1 cellular context compared by ENCODE assay signal in the genomic region with DNA sequence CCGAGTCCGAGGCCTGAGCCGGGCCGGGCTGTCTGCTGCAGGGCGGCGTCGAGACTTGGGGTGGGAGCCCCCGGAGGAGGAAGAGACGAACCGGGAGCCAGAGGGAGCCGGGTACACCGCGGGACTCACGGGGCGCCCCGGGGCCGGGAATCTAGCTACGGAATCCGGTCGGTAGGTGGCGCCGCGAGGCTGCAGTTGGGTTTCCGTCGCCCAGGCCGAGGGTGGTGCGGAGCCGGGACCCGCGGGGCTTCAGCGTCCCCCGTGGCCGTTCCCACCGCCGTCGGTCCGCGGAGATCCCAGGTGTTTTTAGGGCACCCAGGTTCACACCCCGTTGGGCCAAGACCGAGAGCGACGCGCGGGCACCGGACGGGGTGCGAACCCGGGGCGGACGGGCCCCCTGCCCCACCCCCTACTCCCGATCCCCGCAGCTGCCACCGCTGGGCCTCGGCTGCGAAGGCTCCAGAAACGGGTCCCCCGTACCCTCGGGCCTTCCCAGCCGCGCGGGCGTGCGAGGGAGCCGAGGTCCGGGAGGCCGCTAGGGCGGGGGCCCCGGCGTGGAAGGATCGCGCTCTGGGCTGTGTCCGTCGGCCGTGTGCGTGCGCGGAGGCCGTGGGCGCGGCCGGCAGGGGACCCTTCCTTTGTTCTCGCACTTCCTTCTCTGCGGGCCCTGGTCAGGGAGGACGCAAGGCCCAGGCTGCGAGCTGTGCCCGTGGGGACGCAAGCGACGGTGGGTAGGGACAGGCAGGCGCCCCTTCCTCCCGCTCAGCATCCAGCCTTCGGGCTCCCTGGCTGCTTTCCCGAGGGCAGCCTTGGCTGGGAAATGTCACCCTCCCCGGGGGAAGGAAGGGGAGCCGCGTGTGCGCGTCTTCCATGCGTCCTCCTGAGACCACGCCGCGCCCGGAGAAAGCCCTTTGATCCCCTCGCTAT.
TF ChIP-seq lines count a peak whose summit lies in the region.

No MANE protein-coding gene starts in this region.

TF ChIP-seq in K562, 482 proteins besides CTCF, POLR2A, EP300 and RAD21 (continued from another document and continues in another):
- TF ChIP-seq, protein P1, sequence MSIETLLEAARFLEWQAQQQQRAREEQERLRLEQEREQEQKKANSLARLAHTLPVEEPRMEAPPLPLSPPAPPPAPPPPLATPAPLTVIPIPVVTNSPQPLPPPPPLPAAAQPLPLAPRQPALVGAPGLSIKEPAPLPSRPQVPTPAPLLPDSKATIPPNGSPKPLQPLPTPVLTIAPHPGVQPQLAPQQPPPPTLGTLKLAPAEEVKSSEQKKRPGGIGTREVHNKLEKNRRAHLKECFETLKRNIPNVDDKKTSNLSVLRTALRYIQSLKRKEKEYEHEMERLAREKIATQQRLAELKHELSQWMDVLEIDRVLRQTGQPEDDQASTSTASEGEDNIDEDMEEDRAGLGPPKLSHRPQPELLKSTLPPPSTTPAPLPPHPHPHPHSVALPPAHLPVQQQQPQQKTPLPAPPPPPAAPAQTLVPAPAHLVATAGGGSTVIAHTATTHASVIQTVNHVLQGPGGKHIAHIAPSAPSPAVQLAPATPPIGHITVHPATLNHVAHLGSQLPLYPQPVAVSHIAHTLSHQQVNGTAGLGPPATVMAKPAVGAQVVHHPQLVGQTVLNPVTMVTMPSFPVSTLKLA (conservative IDR thresholded peaks at IDR 0.05): 0 out of 4 replicates have a peak, but pooled peaks of 1 of the 2 experiments have one; percentile 27
- TF ChIP-seq RNF2 (IDR thresholded peaks at IDR 0.05) (no peak), ETV1 (tag; conservative IDR thresholded peaks at IDR 0.05; ENCODE audit: low read depth) (no peak), BRCA1 (IDR thresholded peaks at IDR 0.05) (no peak), BRCA1 (CRISPR knock-in tag; IDR thresholded peaks at IDR 0.05) (no peak), PTTG1 (tag; IDR thresholded peaks at IDR 0.05; ENCODE audit: low read depth) (no peak), GATAD2A (IDR thresholded peaks at IDR 0.05) (peak; percentile 87; the same call in 1 of the 2 replicates), ZNF143 (CRISPR knock-in tag; IDR thresholded peaks at IDR 0.05) (no peak), ATF1 (CRISPR knock-in tag; IDR thresholded peaks at IDR 0.05) (no peak), ATF1 (tag; IDR thresholded peaks at IDR 0.05) (no peak), ZKSCAN8 (CRISPR knock-in tag; IDR thresholded peaks at IDR 0.05) (no peak), MED1 (CRISPR knock-in tag; IDR thresholded peaks at IDR 0.05; ENCODE audit: borderline replicate concordance) (no peak), HLTF (IDR thresholded peaks at IDR 0.05) (no peak), MAZ (CRISPR knock-in tag; conservative IDR thresholded peaks at IDR 0.05 in 1 of 2, IDR thresholded peaks at IDR 0.05 in 1 of 2) (peak in 1 of 2 experiments; percentile 76; a peak in 3 of 4 replicates), CXXC5 (CRISPR knock-in tag; IDR thresholded peaks at IDR 0.05) (peak; percentile 43; the same call in 1 of the 2 replicates), ELF1 (tag; IDR thresholded peaks at IDR 0.05) (no peak), ZNF830 (CRISPR knock-in tag; IDR thresholded peaks at IDR 0.05) (no peak), SREBF2 (CRISPR knock-in tag; IDR thresholded peaks at IDR 0.05) (no peak), SMAD1 (IDR thresholded peaks at IDR 0.05; ENCODE audit: low read depth, low read length, partially characterized antibody) (no peak), TGIF2 (CRISPR knock-in tag; IDR thresholded peaks at IDR 0.05) (no peak), ZNF436 (CRISPR knock-in tag; IDR thresholded peaks at IDR 0.05) (no peak), GATA2 (CRISPR knock-in tag; IDR thresholded peaks at IDR 0.05) (0 out of 2 replicates have a peak, but pooled peaks have one; percentile 14), TAF1 (IDR thresholded peaks at IDR 0.05; ENCODE audit: control insufficient read depth, extremely low read depth, insufficient read depth, low read length, severe bottlenecking) (peak; percentile 10), FOS (IDR thresholded peaks at IDR 0.05; ENCODE audit: extremely low read depth, insufficient read length) (no peak), SIN3A (IDR thresholded peaks at IDR 0.05; ENCODE audit: borderline replicate concordance in 2 of 2, control insufficient read depth in 1 of 2, low read depth in 2 of 2, low read length in 2 of 2) (no peak), SMAD4 (CRISPR knock-in tag; conservative IDR thresholded peaks at IDR 0.05) (0 out of 2 replicates have a peak, but pooled peaks have one; percentile 19), KHSRP (IDR thresholded peaks at IDR 0.05) (no peak), ZFP36 (IDR thresholded peaks at IDR 0.05; ENCODE audit: low read depth, low read length, partially characterized antibody) (no peak), BDP1 (IDR thresholded peaks at IDR 0.05; ENCODE audit: insufficient read depth, insufficient read length) (no peak), SRSF3 (IDR thresholded peaks at IDR 0.05; ENCODE audit: insufficient read depth, low read length) (no peak), GABPB1 (CRISPR knock-in tag; IDR thresholded peaks at IDR 0.05) (no peak), SNIP1 (IDR thresholded peaks at IDR 0.05; ENCODE audit: low read depth) (no peak), SMARCC2 (IDR thresholded peaks at IDR 0.05; ENCODE audit: low read depth) (no peak), NFIX (CRISPR knock-in tag; IDR thresholded peaks at IDR 0.05; ENCODE audit: low read depth) (no peak), PCBP2 (IDR thresholded peaks at IDR 0.05; ENCODE audit: low read depth, low read length, poor library complexity, severe bottlenecking) (no peak), DDX20 (tag; IDR thresholded peaks at IDR 0.05; ENCODE audit: low read depth) (no peak), FOSL1 (tag; conservative IDR thresholded peaks at IDR 0.05) (no peak), XRCC3 (IDR thresholded peaks at IDR 0.05) (no peak), RB1 (IDR thresholded peaks at IDR 0.05; ENCODE audit: low read depth) (peak; percentile 82), RFX7 (CRISPR knock-in tag; IDR thresholded peaks at IDR 0.05) (no peak)
- TF ChIP-seq, protein P2, sequence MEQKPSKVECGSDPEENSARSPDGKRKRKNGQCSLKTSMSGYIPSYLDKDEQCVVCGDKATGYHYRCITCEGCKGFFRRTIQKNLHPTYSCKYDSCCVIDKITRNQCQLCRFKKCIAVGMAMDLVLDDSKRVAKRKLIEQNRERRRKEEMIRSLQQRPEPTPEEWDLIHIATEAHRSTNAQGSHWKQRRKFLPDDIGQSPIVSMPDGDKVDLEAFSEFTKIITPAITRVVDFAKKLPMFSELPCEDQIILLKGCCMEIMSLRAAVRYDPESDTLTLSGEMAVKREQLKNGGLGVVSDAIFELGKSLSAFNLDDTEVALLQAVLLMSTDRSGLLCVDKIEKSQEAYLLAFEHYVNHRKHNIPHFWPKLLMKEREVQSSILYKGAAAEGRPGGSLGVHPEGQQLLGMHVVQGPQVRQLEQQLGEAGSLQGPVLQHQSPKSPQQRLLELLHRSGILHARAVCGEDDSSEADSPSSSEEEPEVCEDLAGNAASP (IDR thresholded peaks at IDR 0.05): no peak
- TF ChIP-seq, protein P3, sequence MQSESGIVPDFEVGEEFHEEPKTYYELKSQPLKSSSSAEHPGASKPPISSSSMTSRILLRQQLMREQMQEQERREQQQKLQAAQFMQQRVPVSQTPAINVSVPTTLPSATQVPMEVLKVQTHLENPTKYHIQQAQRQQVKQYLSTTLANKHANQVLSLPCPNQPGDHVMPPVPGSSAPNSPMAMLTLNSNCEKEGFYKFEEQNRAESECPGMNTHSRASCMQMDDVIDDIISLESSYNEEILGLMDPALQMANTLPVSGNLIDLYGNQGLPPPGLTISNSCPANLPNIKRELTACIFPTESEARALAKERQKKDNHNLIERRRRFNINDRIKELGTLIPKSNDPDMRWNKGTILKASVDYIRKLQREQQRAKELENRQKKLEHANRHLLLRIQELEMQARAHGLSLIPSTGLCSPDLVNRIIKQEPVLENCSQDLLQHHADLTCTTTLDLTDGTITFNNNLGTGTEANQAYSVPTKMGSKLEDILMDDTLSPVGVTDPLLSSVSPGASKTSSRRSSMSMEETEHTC (IDR thresholded peaks at IDR 0.05): no peak
- TF ChIP-seq, protein P4, sequence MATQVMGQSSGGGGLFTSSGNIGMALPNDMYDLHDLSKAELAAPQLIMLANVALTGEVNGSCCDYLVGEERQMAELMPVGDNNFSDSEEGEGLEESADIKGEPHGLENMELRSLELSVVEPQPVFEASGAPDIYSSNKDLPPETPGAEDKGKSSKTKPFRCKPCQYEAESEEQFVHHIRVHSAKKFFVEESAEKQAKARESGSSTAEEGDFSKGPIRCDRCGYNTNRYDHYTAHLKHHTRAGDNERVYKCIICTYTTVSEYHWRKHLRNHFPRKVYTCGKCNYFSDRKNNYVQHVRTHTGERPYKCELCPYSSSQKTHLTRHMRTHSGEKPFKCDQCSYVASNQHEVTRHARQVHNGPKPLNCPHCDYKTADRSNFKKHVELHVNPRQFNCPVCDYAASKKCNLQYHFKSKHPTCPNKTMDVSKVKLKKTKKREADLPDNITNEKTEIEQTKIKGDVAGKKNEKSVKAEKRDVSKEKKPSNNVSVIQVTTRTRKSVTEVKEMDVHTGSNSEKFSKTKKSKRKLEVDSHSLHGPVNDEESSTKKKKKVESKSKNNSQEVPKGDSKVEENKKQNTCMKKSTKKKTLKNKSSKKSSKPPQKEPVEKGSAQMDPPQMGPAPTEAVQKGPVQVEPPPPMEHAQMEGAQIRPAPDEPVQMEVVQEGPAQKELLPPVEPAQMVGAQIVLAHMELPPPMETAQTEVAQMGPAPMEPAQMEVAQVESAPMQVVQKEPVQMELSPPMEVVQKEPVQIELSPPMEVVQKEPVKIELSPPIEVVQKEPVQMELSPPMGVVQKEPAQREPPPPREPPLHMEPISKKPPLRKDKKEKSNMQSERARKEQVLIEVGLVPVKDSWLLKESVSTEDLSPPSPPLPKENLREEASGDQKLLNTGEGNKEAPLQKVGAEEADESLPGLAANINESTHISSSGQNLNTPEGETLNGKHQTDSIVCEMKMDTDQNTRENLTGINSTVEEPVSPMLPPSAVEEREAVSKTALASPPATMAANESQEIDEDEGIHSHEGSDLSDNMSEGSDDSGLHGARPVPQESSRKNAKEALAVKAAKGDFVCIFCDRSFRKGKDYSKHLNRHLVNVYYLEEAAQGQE (CRISPR knock-in tag; IDR thresholded peaks at IDR 0.05; ENCODE audit: low read depth): no peak
- TF ChIP-seq, protein P5, sequence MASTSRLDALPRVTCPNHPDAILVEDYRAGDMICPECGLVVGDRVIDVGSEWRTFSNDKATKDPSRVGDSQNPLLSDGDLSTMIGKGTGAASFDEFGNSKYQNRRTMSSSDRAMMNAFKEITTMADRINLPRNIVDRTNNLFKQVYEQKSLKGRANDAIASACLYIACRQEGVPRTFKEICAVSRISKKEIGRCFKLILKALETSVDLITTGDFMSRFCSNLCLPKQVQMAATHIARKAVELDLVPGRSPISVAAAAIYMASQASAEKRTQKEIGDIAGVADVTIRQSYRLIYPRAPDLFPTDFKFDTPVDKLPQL (IDR thresholded peaks at IDR 0.05; ENCODE audit: extremely low read depth, insufficient read length): no peak
- TF ChIP-seq, protein P6, sequence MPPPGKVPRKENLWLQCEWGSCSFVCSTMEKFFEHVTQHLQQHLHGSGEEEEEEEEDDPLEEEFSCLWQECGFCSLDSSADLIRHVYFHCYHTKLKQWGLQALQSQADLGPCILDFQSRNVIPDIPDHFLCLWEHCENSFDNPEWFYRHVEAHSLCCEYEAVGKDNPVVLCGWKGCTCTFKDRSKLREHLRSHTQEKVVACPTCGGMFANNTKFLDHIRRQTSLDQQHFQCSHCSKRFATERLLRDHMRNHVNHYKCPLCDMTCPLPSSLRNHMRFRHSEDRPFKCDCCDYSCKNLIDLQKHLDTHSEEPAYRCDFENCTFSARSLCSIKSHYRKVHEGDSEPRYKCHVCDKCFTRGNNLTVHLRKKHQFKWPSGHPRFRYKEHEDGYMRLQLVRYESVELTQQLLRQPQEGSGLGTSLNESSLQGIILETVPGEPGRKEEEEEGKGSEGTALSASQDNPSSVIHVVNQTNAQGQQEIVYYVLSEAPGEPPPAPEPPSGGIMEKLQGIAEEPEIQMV (tag; conservative IDR thresholded peaks at IDR 0.05; ENCODE audit: low read depth): no peak
- TF ChIP-seq, protein P7, sequence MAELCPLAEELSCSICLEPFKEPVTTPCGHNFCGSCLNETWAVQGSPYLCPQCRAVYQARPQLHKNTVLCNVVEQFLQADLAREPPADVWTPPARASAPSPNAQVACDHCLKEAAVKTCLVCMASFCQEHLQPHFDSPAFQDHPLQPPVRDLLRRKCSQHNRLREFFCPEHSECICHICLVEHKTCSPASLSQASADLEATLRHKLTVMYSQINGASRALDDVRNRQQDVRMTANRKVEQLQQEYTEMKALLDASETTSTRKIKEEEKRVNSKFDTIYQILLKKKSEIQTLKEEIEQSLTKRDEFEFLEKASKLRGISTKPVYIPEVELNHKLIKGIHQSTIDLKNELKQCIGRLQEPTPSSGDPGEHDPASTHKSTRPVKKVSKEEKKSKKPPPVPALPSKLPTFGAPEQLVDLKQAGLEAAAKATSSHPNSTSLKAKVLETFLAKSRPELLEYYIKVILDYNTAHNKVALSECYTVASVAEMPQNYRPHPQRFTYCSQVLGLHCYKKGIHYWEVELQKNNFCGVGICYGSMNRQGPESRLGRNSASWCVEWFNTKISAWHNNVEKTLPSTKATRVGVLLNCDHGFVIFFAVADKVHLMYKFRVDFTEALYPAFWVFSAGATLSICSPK (IDR thresholded peaks at IDR 0.05; ENCODE audit: borderline replicate concordance): no peak
- TF ChIP-seq, protein P8, sequence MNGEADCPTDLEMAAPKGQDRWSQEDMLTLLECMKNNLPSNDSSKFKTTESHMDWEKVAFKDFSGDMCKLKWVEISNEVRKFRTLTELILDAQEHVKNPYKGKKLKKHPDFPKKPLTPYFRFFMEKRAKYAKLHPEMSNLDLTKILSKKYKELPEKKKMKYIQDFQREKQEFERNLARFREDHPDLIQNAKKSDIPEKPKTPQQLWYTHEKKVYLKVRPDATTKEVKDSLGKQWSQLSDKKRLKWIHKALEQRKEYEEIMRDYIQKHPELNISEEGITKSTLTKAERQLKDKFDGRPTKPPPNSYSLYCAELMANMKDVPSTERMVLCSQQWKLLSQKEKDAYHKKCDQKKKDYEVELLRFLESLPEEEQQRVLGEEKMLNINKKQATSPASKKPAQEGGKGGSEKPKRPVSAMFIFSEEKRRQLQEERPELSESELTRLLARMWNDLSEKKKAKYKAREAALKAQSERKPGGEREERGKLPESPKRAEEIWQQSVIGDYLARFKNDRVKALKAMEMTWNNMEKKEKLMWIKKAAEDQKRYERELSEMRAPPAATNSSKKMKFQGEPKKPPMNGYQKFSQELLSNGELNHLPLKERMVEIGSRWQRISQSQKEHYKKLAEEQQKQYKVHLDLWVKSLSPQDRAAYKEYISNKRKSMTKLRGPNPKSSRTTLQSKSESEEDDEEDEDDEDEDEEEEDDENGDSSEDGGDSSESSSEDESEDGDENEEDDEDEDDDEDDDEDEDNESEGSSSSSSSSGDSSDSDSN (IDR thresholded peaks at IDR 0.05; ENCODE audit: borderline replicate concordance in 1 of 2, low read depth in 2 of 2, low read length in 2 of 2): peak; percentile 56 to 73; a peak in 3 of 4 replicates
- TF ChIP-seq, protein P9, sequence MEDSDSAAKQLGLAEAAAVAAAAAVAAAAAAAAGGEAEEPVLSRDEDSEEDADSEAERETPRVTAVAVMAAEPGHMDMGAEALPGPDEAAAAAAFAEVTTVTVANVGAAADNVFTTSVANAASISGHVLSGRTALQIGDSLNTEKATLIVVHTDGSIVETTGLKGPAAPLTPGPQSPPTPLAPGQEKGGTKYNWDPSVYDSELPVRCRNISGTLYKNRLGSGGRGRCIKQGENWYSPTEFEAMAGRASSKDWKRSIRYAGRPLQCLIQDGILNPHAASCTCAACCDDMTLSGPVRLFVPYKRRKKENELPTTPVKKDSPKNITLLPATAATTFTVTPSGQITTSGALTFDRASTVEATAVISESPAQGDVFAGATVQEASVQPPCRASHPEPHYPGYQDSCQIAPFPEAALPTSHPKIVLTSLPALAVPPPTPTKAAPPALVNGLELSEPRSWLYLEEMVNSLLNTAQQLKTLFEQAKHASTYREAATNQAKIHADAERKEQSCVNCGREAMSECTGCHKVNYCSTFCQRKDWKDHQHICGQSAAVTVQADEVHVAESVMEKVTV (CRISPR knock-in tag; IDR thresholded peaks at IDR 0.05): peak; percentile 68; the same call in 1 of the 2 replicates
